39 cellular contexts compared by ENCODE assay signal in the genomic region with DNA sequence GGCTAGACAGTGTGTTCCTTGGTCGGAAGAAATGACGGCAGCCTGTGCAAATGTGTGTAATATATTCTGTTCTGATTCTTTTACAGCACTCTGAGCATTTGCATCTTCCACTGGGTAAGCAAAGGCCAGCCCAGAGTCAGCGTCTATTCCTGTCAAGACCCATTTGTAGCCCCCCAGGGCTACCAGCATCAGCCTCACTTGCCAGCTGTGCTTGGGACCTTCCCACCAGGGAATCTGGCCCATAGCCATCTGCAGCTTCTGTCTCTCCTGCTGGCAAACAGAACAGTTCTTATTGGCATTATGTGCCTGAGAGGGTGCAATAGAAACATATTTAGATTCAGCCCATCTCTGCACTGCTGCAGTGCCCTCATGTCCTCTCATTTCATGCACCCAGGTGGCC. TPM values are rescaled to one million over a fixed set of nuclear protein-coding genes. Genes with fewer than 3 reads are reported as not detected.
"Had no signal": no experiment of that assay in that cellular context is flagged by ENCODE, and none has a peak within 500 bp of the region (broad histone marks: within the 10 kb centered on the region; RNA-seq: fewer than 3 reads in every experiment).

No MANE protein-coding gene starts in this region.

- H3K36me3 ChIP-seq: MG63 had no signal

- H3K4me2 ChIP-seq: KMS-11 had no signal

- H3K9ac ChIP-seq: KMS-11 had no signal

- H3K27ac ChIP-seq: KMS-11 had no signal

- H3K4me3 ChIP-seq: MG63 had no signal

- H3K27me3 ChIP-seq: MG63 had no signal

- DNase-seq: Karpas-422, Kasumi-1, KG1, MG63, MM.1S, MV-4-11, NCI-H1048, NCI-H1092, NCI-H1092 treated with DMSO at 0.1 percent for 48 hours, NCI-H1105, NCI-H1105 treated with DMSO at 0.1 percent for 48 hours, NCI-H1417, NCI-H1417 treated with DMSO at 0.1 percent for 48 hours, NCI-H1436, NCI-H1436 treated with DMSO at 0.1 percent for 48 hours, NCI-H146, NCI-H1694, NCI-H1694 treated with DMSO at 0.1 percent for 48 hours, NCI-H187, NCI-H187 treated with DMSO at 0.1 percent for 48 hours, NCI-H1930, NCI-H2029, NCI-H2029 treated with DMSO at 0.1 percent for 48 hours, NCI-H2081, NCI-H2081 treated with DMSO at 0.1 percent for 48 hours, NCI-H2107, NCI-H2171, NCI-H2171 treated with DMSO at 0.1 percent for 48 hours, NCI-H2227 treated with DMSO at 0.1 percent for 48 hours, NCI-H226, NCI-H345, NCI-H446, NCI-H446 treated with DMSO at 0.1 percent for 48 hours, NCI-H510A had no signal

RNA-seq across cellular contexts. Expression of a gene that starts 6.0 kb away (rescaled TPM):
- total RNA-seq: LHCN-M2, M059J, MCF 10A, NCI-H460 had no signal

RNA-seq across cellular contexts. Expression of a gene that starts 54.6 kb away (rescaled TPM):
- total RNA-seq: LHCN-M2, M059J, MCF 10A, NCI-H460 had no signal
